In genomic region chr4:48578132-48578964, GRCh38 we compare ENCODE assay signal across 8 cellular contexts.
DNase-seq lines count a peak whose midpoint lies in the region; ATAC-seq and TF ChIP-seq lines count a peak whose summit lies in the region.

No MANE protein-coding gene starts in this region.

- no peak overlapping the region for H3K27ac ChIP-seq in WERI-Rb-1
- H3K27ac ChIP-seq in dorsolateral prefrontal cortex = peak overlapping the region in 31 of 59 donors; percentile 7 to 71 (median 46)
- H3K27ac ChIP-seq in lung (ENCODE audit: low read depth in 1 of 2, low read length in 1 of 2) = no peak overlapping the region

- H3K27me3 ChIP-seq in WERI-Rb-1 (ENCODE audit: insufficient read depth, low read depth, severe bottlenecking) = no peaks in the 10 kb centered on the region
- no peaks in the 10 kb centered on the region for H3K27me3 ChIP-seq in dorsolateral prefrontal cortex
- H3K27me3 ChIP-seq in lung (ENCODE audit: control insufficient read depth, insufficient read depth) = no peaks in the 10 kb centered on the region

- H3K36me3 ChIP-seq in WERI-Rb-1 (peaks cover 40% of the 10 kb centered on the region), lung (ENCODE audit: control insufficient read depth in 2 of 2, insufficient read depth in 2 of 2, low read length in 2 of 2) (peaks cover 5 to 7% of the 10 kb centered on the region in 2 donors)

- ATAC-seq in GM18502 (IDR thresholded peaks at IDR 0.05; ENCODE audit: poor library complexity, unreplicated experiment) (peak; percentile 88), HG03064 (IDR thresholded peaks at IDR 0.05; ENCODE audit: low read depth, unreplicated experiment) (peak; percentile 80), lung (ENCODE audit: insufficient read depth, low FRiP score) (peak; percentile 92)

- WGBS in lung, 2 donors = 10 to 19% methylated on average over 3 of the region's 3 CpGs

- peak; percentile 46 for DNase-seq in AG09309 (ENCODE audit: low read depth)
- DNase-seq in NCI-H2107 (lab: John Stamatoyannopoulos, UW) = peak; percentile 2
- peak; percentile 46 for DNase-seq in WERI-Rb-1
- peak in 7 of 10 donors; percentile 36 to 74 (median 53) for DNase-seq in dorsolateral prefrontal cortex
- DNase-seq in lung (ENCODE audit: low spot score) = peak; percentile 56
- peak; percentile 3 to 25 for DNase-seq in stimulated activated CD8-positive, alpha-beta memory T cell treated with anti-CD3 and anti-CD28 coated beads, Interleukin-7, amount 100 ng/mL, for 4 hours (ENCODE audit: low read depth in 2 of 2)

- H3K9me3 ChIP-seq in WERI-Rb-1 (ENCODE audit: severe bottlenecking) (no peaks in the 10 kb centered on the region), lung (ENCODE audit: control insufficient read depth in 2 of 2, insufficient read depth in 1 of 2, low read length in 1 of 2) (no peaks in the 10 kb centered on the region)

- intact Hi-C loops in dorsolateral prefrontal cortex (cut with DNase I) = loop anchor here (2.0 to 10.0 kb wide), 5 partner anchors 204 to 384 kb away; partner anchors contain the start of genes FRYL (in 2 of the 2) and OCIAD1 (in 1 of the 2)

- H3K4me3 ChIP-seq in AG09309 (ENCODE audit: control insufficient read depth, low read depth, low read length) (no peak overlapping the region), WERI-Rb-1 (ENCODE audit: low read depth, low read length) (no peak overlapping the region), dorsolateral prefrontal cortex (no peak overlapping the region), lung (no peak overlapping the region)

- peak; percentile 85 for TF ChIP-seq CTCF in AG09309 (IDR thresholded peaks at IDR 0.05; ENCODE audit: control insufficient read depth, insufficient read depth, low read depth, low read length, missing control alignments)
- TF ChIP-seq CTCF in WERI-Rb-1 (IDR thresholded peaks at IDR 0.05; ENCODE audit: low read depth, low read length) = peak; percentile 71
- peak; percentile 84 to 99 (median 93) for TF ChIP-seq CTCF in dorsolateral prefrontal cortex (IDR thresholded peaks at IDR 0.05 in 54 of 56, conservative IDR thresholded peaks at IDR 0.05 in 2 of 56; ENCODE audit: low read depth in 1 of 56, partially characterized antibody in 56 of 56)
- peak; percentile 88 for TF ChIP-seq CTCF in lung (IDR thresholded peaks at IDR 0.05; ENCODE audit: control extremely low read depth, extremely low read depth)

- no peaks in the 10 kb centered on the region for H3K4me1 ChIP-seq in lung (ENCODE audit: control insufficient read depth in 2 of 2, insufficient read depth in 2 of 2, low read length in 2 of 2)

Comparison
In these comparisons a context has a peak if more than half of its experiments do, and no peak if none do; other contexts are left out.
1. DNase-seq: peak in every context shown above with its lines; median percentile 56 in lung; 53 in dorsolateral prefrontal cortex; 46 in AG09309; 46 in WERI-Rb-1; 14 in stimulated activated CD8-positive, alpha-beta memory T cell treated with anti-CD3 and anti-CD28 coated beads, Interleukin-7, amount 100 ng/mL, for 4 hours; 2 in NCI-H2107.
2. H3K27ac ChIP-seq: peak in dorsolateral prefrontal cortex (31 of 59); none in WERI-Rb-1 (single experiment) and lung (0 of 2).
3. Peak in every context shown above with its lines, with median percentiles within 50 percentile points of each other: CTCF ChIP-seq and ATAC-seq.